20 cellular contexts compared by ENCODE assay signal in genomic region chr20:59954718-59955117, GRCh38. TPM values are rescaled to one million over a fixed set of nuclear protein-coding genes. Genes with fewer than 3 reads are reported as not detected.
"Had no signal": no experiment of that assay in that cellular context is flagged by ENCODE, and none has a peak within 500 bp of the region (broad histone marks: within the 10 kb centered on the region; RNA-seq: fewer than 3 reads in every experiment).

No MANE protein-coding gene starts in this region.

- H3K36me3 Mint-ChIP-seq: activated CD8-positive, alpha-beta memory T cell treated with anti-CD3 and anti-CD28 coated beads, Interleukin-2, amount 10 ng/mL, durations not matched to agents 7 days and 5 days; activated naive CD4-positive, alpha-beta T cell treated with anti-CD3 and anti-CD28 coated beads, Interleukin-2, amount 50 U/mL, for 24 hours; mesothelial cell of epicardium; naive B cell had no signal

- H3K4me1 ChIP-seq: heart left ventricle, thyroid gland, upper lobe of left lung had no signal

- H3K27me3 ChIP-seq: heart left ventricle, thyroid gland, upper lobe of left lung had no signal

- H3K36me3 ChIP-seq: thyroid gland had no signal

- H3K4me1 Mint-ChIP-seq: activated CD4-positive, alpha-beta T cell treated with anti-CD3 and anti-CD28 coated beads for 36 hours; activated CD8-positive, alpha-beta memory T cell treated with anti-CD3 and anti-CD28 coated beads, Interleukin-2, amount 10 ng/mL, durations not matched to agents 7 days and 5 days; activated naive CD4-positive, alpha-beta T cell treated with anti-CD3 and anti-CD28 coated beads, Interleukin-2, amount 50 U/mL, for 24 hours; activated naive CD8-positive, alpha-beta T cell treated with anti-CD3 and anti-CD28 coated beads, Interleukin-2, amount 50 U/mL, for 24 hours; naive B cell; stimulated activated naive CD8-positive, alpha-beta T cell treated with anti-CD3 and anti-CD28 coated beads, Interleukin-15, amount 100 ng/mL, for 72 hours had no signal

- H3K27ac ChIP-seq: heart left ventricle, thyroid gland, upper lobe of left lung had no signal

- H3K27me3 Mint-ChIP-seq: activated CD4-positive, alpha-beta T cell treated with anti-CD3 and anti-CD28 coated beads for 36 hours; activated CD8-positive, alpha-beta memory T cell treated with anti-CD3 and anti-CD28 coated beads, Interleukin-2, amount 10 ng/mL, durations not matched to agents 7 days and 5 days; activated naive CD4-positive, alpha-beta T cell treated with anti-CD3 and anti-CD28 coated beads, Interleukin-2, amount 50 U/mL, for 24 hours; activated naive CD8-positive, alpha-beta T cell treated with anti-CD3 and anti-CD28 coated beads, Interleukin-2, amount 50 U/mL, for 24 hours; naive B cell; stimulated activated naive CD8-positive, alpha-beta T cell treated with anti-CD3 and anti-CD28 coated beads, Interleukin-15, amount 100 ng/mL, for 72 hours had no signal

- H3K9me3 Mint-ChIP-seq: activated naive CD4-positive, alpha-beta T cell treated with anti-CD3 and anti-CD28 coated beads, Interleukin-2, amount 50 U/mL, for 24 hours; activated naive CD8-positive, alpha-beta T cell treated with anti-CD3 and anti-CD28 coated beads, Interleukin-2, amount 50 U/mL, for 24 hours; activated T-helper 2 cell treated with anti-CD3 and anti-CD28 coated beads, Interferon-gamma antibody, Interleukin-2, Interleukin-4, amounts not matched to agents 10 μg/mL and 5 μg/mL and 100 μg/mL, durations not matched to agents 14 hours and 24 hours and 36 hours; mesothelial cell of epicardium; naive B cell; neural crest cell; stimulated activated naive CD8-positive, alpha-beta T cell treated with anti-CD3 and anti-CD28 coated beads, Interleukin-15, amount 100 ng/mL, for 72 hours; T-helper 1 cell treated with Interleukin-12 subunit alpha and Interleukin-12 subunit beta and Interleukin-4 antibody, amounts not matched to agents 30 μg/mL and 1 μg/mL, for 36 hours had no signal

- H3K4me3 ChIP-seq: heart left ventricle, thyroid gland, upper lobe of left lung had no signal

- H3K27ac Mint-ChIP-seq: activated CD4-positive, alpha-beta T cell treated with anti-CD3 and anti-CD28 coated beads for 36 hours; activated CD8-positive, alpha-beta memory T cell treated with anti-CD3 and anti-CD28 coated beads, Interleukin-2, amount 10 ng/mL, durations not matched to agents 7 days and 5 days; activated CD8-positive, alpha-beta T cell treated with anti-CD3 and anti-CD28 coated beads, Interleukin-2, amount 10 ng/mL, durations not matched to agents 7 days and 5 days; activated naive CD4-positive, alpha-beta T cell treated with anti-CD3 and anti-CD28 coated beads, Interleukin-2, amount 50 U/mL, for 24 hours; activated naive CD8-positive, alpha-beta T cell treated with anti-CD3 and anti-CD28 coated beads, Interleukin-2, amount 50 U/mL, for 24 hours; activated T-helper 2 cell treated with anti-CD3 and anti-CD28 coated beads, Interferon-gamma antibody, Interleukin-2, Interleukin-4, amounts not matched to agents 10 μg/mL and 5 μg/mL and 100 μg/mL, durations not matched to agents 14 hours and 24 hours and 36 hours; mesothelial cell of epicardium; stimulated activated naive CD8-positive, alpha-beta T cell treated with anti-CD3 and anti-CD28 coated beads, Interleukin-15, amount 100 ng/mL, for 72 hours; T-helper 1 cell treated with Interleukin-12 subunit alpha and Interleukin-12 subunit beta and Interleukin-4 antibody, amounts not matched to agents 30 μg/mL and 1 μg/mL, for 36 hours had no signal

- DNase-seq: activated CD4-positive, alpha-beta T cell treated with anti-CD3 and anti-CD28 coated beads for 36 hours; activated CD4-positive, CD25-positive, alpha-beta regulatory T cell; activated CD8-positive, alpha-beta memory T cell treated with anti-CD3 and anti-CD28 coated beads, Interleukin-2, amount 10 ng/mL, durations not matched to agents 7 days and 5 days; activated CD8-positive, alpha-beta T cell treated with anti-CD3 and anti-CD28 coated beads, Interleukin-2, amount 10 ng/mL, durations not matched to agents 7 days and 5 days; activated naive CD8-positive, alpha-beta T cell treated with anti-CD3 and anti-CD28 coated beads, Interleukin-2, amount 50 U/mL, for 24 hours; activated T-cell treated with anti-CD3 and anti-CD28 coated beads, Interleukin-2, amount 50 U/mL, for 48 hours; cortex of kidney; heart left ventricle; naive B cell; right cardiac atrium; stimulated activated CD4-positive, alpha-beta T cell treated with anti-CD3 and anti-CD28 coated beads, Interleukin-2, amount 100 ng/mL, for 48 hours; stimulated activated naive CD8-positive, alpha-beta T cell treated with anti-CD3 and anti-CD28 coated beads, Interleukin-15, amount 100 ng/mL, for 72 hours; thyroid gland; upper lobe of left lung had no signal

- H3K4me3 Mint-ChIP-seq: activated CD4-positive, alpha-beta T cell treated with anti-CD3 and anti-CD28 coated beads for 36 hours; activated CD8-positive, alpha-beta memory T cell treated with anti-CD3 and anti-CD28 coated beads, Interleukin-2, amount 10 ng/mL, durations not matched to agents 7 days and 5 days; activated CD8-positive, alpha-beta T cell treated with anti-CD3 and anti-CD28 coated beads, Interleukin-2, amount 10 ng/mL, durations not matched to agents 7 days and 5 days; activated naive CD4-positive, alpha-beta T cell treated with anti-CD3 and anti-CD28 coated beads, Interleukin-2, amount 50 U/mL, for 24 hours; activated naive CD8-positive, alpha-beta T cell treated with anti-CD3 and anti-CD28 coated beads, Interleukin-2, amount 50 U/mL, for 24 hours; mesothelial cell of epicardium; naive B cell; neural crest cell; stimulated activated naive CD8-positive, alpha-beta T cell treated with anti-CD3 and anti-CD28 coated beads, Interleukin-15, amount 100 ng/mL, for 72 hours; T-helper 1 cell treated with Interleukin-12 subunit alpha and Interleukin-12 subunit beta and Interleukin-4 antibody, amounts not matched to agents 30 μg/mL and 1 μg/mL, for 36 hours had no signal

- H3K9me3 ChIP-seq: heart left ventricle, thyroid gland, upper lobe of left lung had no signal

RNA-seq across cellular contexts. Expression of gene CDH26, which starts 3.5 kb away (rescaled TPM):
- total RNA-seq: chondrocyte had no signal
